16 cellular contexts compared by ENCODE assay signal in the genomic region with DNA sequence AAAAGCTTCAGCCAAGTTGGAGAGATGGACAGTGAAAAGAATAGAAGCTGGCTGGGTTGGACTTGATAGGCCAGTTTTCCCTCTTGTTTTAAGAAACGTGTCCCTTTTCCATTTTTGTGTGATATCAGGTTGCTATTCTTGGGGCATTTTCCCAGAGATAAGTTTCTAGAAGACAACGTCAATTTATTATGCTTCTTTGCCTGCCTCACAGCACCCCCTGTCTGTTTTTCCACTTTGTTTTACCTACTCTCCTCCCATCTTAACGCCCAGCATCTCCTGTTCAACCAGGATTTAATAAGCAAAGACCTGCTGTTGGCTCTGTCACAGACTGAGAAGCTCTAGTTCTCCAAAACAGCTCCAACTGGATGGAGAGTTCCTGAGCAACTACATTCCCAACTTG.
DNase-seq lines count a peak whose midpoint lies in the region; ATAC-seq, FAIRE-seq and TF ChIP-seq lines count a peak whose summit lies in the region.
"Had no signal": no experiment of that assay in that cellular context is flagged by ENCODE, and none has a peak within 500 bp of the region (broad histone marks: within the 10 kb centered on the region; RNA-seq: fewer than 3 reads in every experiment).

No MANE protein-coding gene starts in this region.

- WGBS in GM12878 (ENCODE audit: insufficient coverage, insufficient replicate concordance, low lambda C conversion rate, missing lambda C conversion rate), result 8% methylated on average over 3 of the region's 3 CpGs
- no CpG with 5 or more reads among the region's 3 CpGs for WGBS in mesendoderm (ENCODE audit: extremely low coverage, insufficient coverage, low lambda C conversion rate)

- no peaks in the 10 kb centered on the region for H3K27me3 ChIP-seq in Loucy (ENCODE audit: insufficient read depth, low read length, poor library complexity, severe bottlenecking)
- no peaks in the 10 kb centered on the region for H3K27me3 ChIP-seq in GM12878 (replicated peaks in 1 of 2; ENCODE audit: control insufficient read depth in 2 of 2, insufficient read depth in 2 of 2, low read length in 1 of 2)
- H3K27me3 ChIP-seq in mesendoderm (ENCODE audit: insufficient read depth, low read length, poor library complexity), result no peaks in the 10 kb centered on the region

- H4K20me1 ChIP-seq in Loucy (ENCODE audit: insufficient read depth, low read length, poor library complexity, severe bottlenecking) (no peaks in the 10 kb centered on the region), GM12878 (ENCODE audit: control insufficient read depth, insufficient read depth) (no peaks in the 10 kb centered on the region)

- FAIRE-seq in GM12878 (lab: Jason Lieb, UNC), result no peak

- no peak overlapping the region for H3K56ac ChIP-seq in mesendoderm (ENCODE audit: low read length)

- H3F3A ChIP-seq in Loucy (ENCODE audit: low read depth), result no peaks in the 10 kb centered on the region

- no TSS peak for BruUV-seq in GM12878 (replicated peaks; lab: Mats Ljungman, UMichigan)

- H3K18ac ChIP-seq in mesendoderm (ENCODE audit: low read length), result no peak overlapping the region

- no peak overlapping the region for H4K8ac ChIP-seq in mesendoderm (ENCODE audit: low read depth, low read length)

- H3K4me3 ChIP-seq in Loucy (ENCODE audit: low read length, poor library complexity, severe bottlenecking) (no peak overlapping the region), GM12878 (no peak overlapping the region), mesendoderm (ENCODE audit: low read length) (no peak overlapping the region)

- peak; percentile 21; the same call in 1 of the 2 replicates for TF ChIP-seq RAD21 in GM12878 (IDR thresholded peaks at IDR 0.05; ENCODE audit: insufficient read depth, low read depth, low read length)

- H3K79me2 ChIP-seq in Loucy (ENCODE audit: insufficient read depth, low read length), result no peaks in the 10 kb centered on the region
- H3K79me2 ChIP-seq in GM12878 (ENCODE audit: control insufficient read depth, insufficient read depth, low read length), result no peaks in the 10 kb centered on the region
- no peaks in the 10 kb centered on the region for H3K79me2 ChIP-seq in mesendoderm (ENCODE audit: control insufficient read depth, insufficient read depth, low read length)
- H3K79me2 ChIP-seq: parathyroid adenoma had no signal

- no peak overlapping the region for H2BK15ac ChIP-seq in mesendoderm (replicated peaks; ENCODE audit: low read depth)

- no peak for TF ChIP-seq EP300 in GM12878 (IDR thresholded peaks at IDR 0.05; ENCODE audit: borderline replicate concordance in 1 of 2, control insufficient read depth in 1 of 2, low read depth in 2 of 2, low read length in 2 of 2)

- CTCF ChIA-PET in GM12878 (lab: Yijun Ruan, JAX), result no interaction called here

- H2AFZ ChIP-seq in Loucy (ENCODE audit: low read length), result no peak overlapping the region
- H2AFZ ChIP-seq in GM12878 (ENCODE audit: control insufficient read depth, low read depth, low read length), result no peak overlapping the region
- H2AFZ ChIP-seq: parathyroid adenoma had no signal

- peak; percentile 3 for TF ChIP-seq CTCF in GM10266 (IDR thresholded peaks at IDR 0.05; ENCODE audit: control insufficient read depth, insufficient read depth, low read depth, missing control alignments)
- TF ChIP-seq CTCF in Loucy (conservative IDR thresholded peaks at IDR 0.05; ENCODE audit: low read length), result peak; percentile 42
- no peak; a peak in 1 of 6 replicates for TF ChIP-seq CTCF in GM12878 (IDR thresholded peaks at IDR 0.05 in 2 of 3, conservative IDR thresholded peaks at IDR 0.05 in 1 of 3; ENCODE audit: control insufficient read depth in 2 of 3, extremely low read depth in 1 of 3, insufficient read depth in 1 of 3, low read depth in 3 of 3, low read length in 3 of 3)

- H2BK5ac ChIP-seq in mesendoderm (ENCODE audit: low read length), result no peak overlapping the region

- RAD21 ChIA-PET in GM12878 (lab: Charles Lee; ENCODE audit: unreplicated experiment), result interaction anchor here (0.6 to 1.0 kb wide), 2 partner anchors 9 to 260 kb away, joined by 3 read pairs; no protein-coding TSS in a partner anchor

- ATAC-seq in GM12878, result no peak
- ATAC-seq in HG03135 (IDR thresholded peaks at IDR 0.05; ENCODE audit: unreplicated experiment), result no peak
- ATAC-seq: activated naive CD8-positive, alpha-beta T cell treated with anti-CD3 and anti-CD28 coated beads, Interleukin-2, amount 50 U/mL, for 24 hours had no signal

- H3K4me2 ChIP-seq in Loucy (ENCODE audit: low read depth, low read length, poor library complexity, severe bottlenecking) (no peak overlapping the region), GM12878 (ENCODE audit: control insufficient read depth, insufficient read depth) (no peak overlapping the region), mesendoderm (ENCODE audit: low read length) (no peak overlapping the region)

- H3K9me3 ChIP-seq in Loucy (ENCODE audit: insufficient read depth, low read depth, low read length), result no peaks in the 10 kb centered on the region
- no peaks in the 10 kb centered on the region for H3K9me3 ChIP-seq in GM12878 (replicated peaks; ENCODE audit: control insufficient read depth, insufficient read depth, low read length)

- POLR2A ChIA-PET in GM12878 (lab: Charles Lee), result interaction anchor here (0.5 kb wide), 1 partner anchor 1975 kb away, joined by 3 read pairs; no protein-coding TSS in a partner anchor

- DNase-seq in GM10266 (ENCODE audit: extremely low spot score) (no peak), GM12878 (ENCODE audit: low read depth, low spot score) (no peak), mesendoderm (peak; percentile 37), Kasumi-1 (lab: John Stamatoyannopoulos, UW) (no peak), NCI-H1048 (lab: John Stamatoyannopoulos, UW) (no peak), HPDE6-E6E7 (ENCODE audit: extremely low spot score) (no peak)
- DNase-seq: activated CD4-positive, alpha-beta T cell treated with anti-CD3 and anti-CD28 coated beads, Interleukin-2, amount 10 ng/mL, durations not matched to agents 24 days and 14 days; activated naive CD8-positive, alpha-beta T cell treated with anti-CD3 and anti-CD28 coated beads, Interleukin-2, amount 50 U/mL, for 24 hours; activated T-cell treated with anti-CD3 and anti-CD28 coated beads for 4 hours; cerebellar nuclear complex; NCI-H2029; NCI-H69; RPMI8226 had no signal

- in situ Hi-C loops in GM12878 (cut with MboI), result no loop called here

- H3K36me3 ChIP-seq in Loucy (ENCODE audit: insufficient read depth, low read length) (no peaks in the 10 kb centered on the region), GM12878 (ENCODE audit: control insufficient read depth in 2 of 2, insufficient read depth in 2 of 2, low read length in 1 of 2) (no peaks in the 10 kb centered on the region), mesendoderm (ENCODE audit: control insufficient read depth, insufficient read depth, low read length) (no peaks in the 10 kb centered on the region)

- H3K27ac ChIP-seq in GM12878 (ENCODE audit: control insufficient read depth, insufficient read depth) (no peak overlapping the region), mesendoderm (ENCODE audit: low read depth, low read length) (no peak overlapping the region)
- H3K27ac ChIP-seq: parathyroid adenoma had no signal

- SMC1A ChIA-PET in GM12878 (lab: Charles Lee; ENCODE audit: uncharacterized antibody, unreplicated experiment), result no interaction called here

- no peak overlapping the region for H3K23ac ChIP-seq in mesendoderm (ENCODE audit: low read length)

- intact Hi-C loops in GM12878 (cut with micrococcal nuclease; ENCODE audit: unreplicated experiment), result no loop called here

- no peaks in the 10 kb centered on the region for H3K79me1 ChIP-seq in mesendoderm (ENCODE audit: low read length)

- H3K9ac ChIP-seq in Loucy (ENCODE audit: low read depth, low read length, poor library complexity, severe bottlenecking) (no peak overlapping the region), GM12878 (ENCODE audit: control insufficient read depth, insufficient read depth, low read length) (no peak overlapping the region), mesendoderm (ENCODE audit: low read length) (no peak overlapping the region)
- H3K9ac ChIP-seq: parathyroid adenoma had no signal

- no peak for TF ChIP-seq POLR2A in GM12878 (IDR thresholded peaks at IDR 0.05; ENCODE audit: low read depth, low read length)

- H3K4ac ChIP-seq in mesendoderm (ENCODE audit: low read depth, low read length), result no peak overlapping the region

- H4K5ac ChIP-seq in mesendoderm (ENCODE audit: low read length), result no peak overlapping the region

- H2BK120ac ChIP-seq in mesendoderm (ENCODE audit: low read depth, low read length), result no peak overlapping the region

- no peaks in the 10 kb centered on the region for H3K4me1 ChIP-seq in Loucy (ENCODE audit: insufficient read depth, low read length, poor library complexity, severe bottlenecking)
- no peaks in the 10 kb centered on the region for H3K4me1 ChIP-seq in GM12878 (ENCODE audit: control insufficient read depth, insufficient read depth, low read length)
- no peaks in the 10 kb centered on the region for H3K4me1 ChIP-seq in mesendoderm (ENCODE audit: control insufficient read depth, low read depth, low read length)
- H3K4me1 ChIP-seq: parathyroid adenoma had no signal

- no peaks in the 10 kb centered on the region for H3K9me2 ChIP-seq in Loucy (replicated peaks; ENCODE audit: low read depth, low read length)

- no peak overlapping the region for H2AK5ac ChIP-seq in mesendoderm (ENCODE audit: low read length)

TF ChIP-seq in GM12878, 131 proteins besides CTCF, POLR2A, EP300 and RAD21:
- no peak for TF ChIP-seq WRNIP1 (IDR thresholded peaks at IDR 0.05; ENCODE audit: borderline replicate concordance, low read depth, low read length)

Comparison
In these comparisons a context has a peak if more than half of its experiments do, and no peak if none do; other contexts are left out.
1. CTCF ChIP-seq: peak in GM10266 (single experiment) and Loucy (single experiment); none in GM12878 (0 of 3).